Comparison of ENCODE assay signal across 21 cellular contexts in the genomic region with DNA sequence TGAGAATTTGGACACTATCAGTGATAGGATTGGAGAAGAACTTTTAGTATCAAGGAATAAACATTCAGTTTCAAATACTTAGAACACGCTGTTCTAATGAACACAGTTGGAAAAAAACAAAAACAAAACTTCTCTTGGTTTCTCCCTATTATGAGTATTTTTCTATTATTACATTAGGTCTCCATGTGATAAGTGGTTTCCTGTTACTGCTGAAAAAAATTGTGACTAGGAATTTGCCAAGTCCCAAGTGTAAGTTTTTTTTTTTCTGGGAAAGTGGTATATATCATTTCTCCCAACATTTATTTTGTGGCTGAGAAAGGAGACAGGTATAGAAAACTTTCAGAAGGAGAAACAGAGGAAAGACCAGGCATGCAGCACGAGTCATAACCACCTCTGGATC. TPM values are rescaled to one million over a fixed set of nuclear protein-coding genes. Genes with fewer than 3 reads are reported as not detected.
DNase-seq lines count a peak whose midpoint lies in the region; ATAC-seq, FAIRE-seq and TF ChIP-seq lines count a peak whose summit lies in the region.
"Had no signal": no experiment of that assay in that cellular context is flagged by ENCODE, and none has a peak within 500 bp of the region (broad histone marks: within the 10 kb centered on the region; RNA-seq: fewer than 3 reads in every experiment).

No MANE protein-coding gene starts in this region.

- CTCF ChIA-PET in endothelial cell of umbilical vein (lab: Charles Lee) = interaction anchor here (1.2 to 1.5 kb wide), 3 partner anchors 15 to 42 kb away, joined by 3 to 4 read pairs (median 3); no protein-coding TSS in a partner anchor
- CTCF ChIA-PET in WTC11 (lab: Charles Lee) = no interaction called here

- H3K27ac ChIP-seq in adrenal gland (peak overlapping the region in 3 of 5 donors; percentile 8 to 73 (median 19)), endothelial cell of umbilical vein (ENCODE audit: insufficient read depth, low read depth, low read length) (no peak overlapping the region), osteoblast (ENCODE audit: low read depth, low read length) (no peak overlapping the region), tibial artery (peak overlapping the region; percentile 53 to 68), tibial nerve (peak overlapping the region in 1 of 4 donors; percentile 53)
- H3K27ac ChIP-seq: 22Rv1, A549, C4-2B, GM23248 had no signal

- ATAC-seq in HG02763 (IDR thresholded peaks at IDR 0.05; ENCODE audit: unreplicated experiment) (no peak), WTC11 (no peak)
- ATAC-seq: A549 had no signal

- no peaks in the 10 kb centered on the region for H3K9me1 ChIP-seq in endothelial cell of umbilical vein (replicated peaks; ENCODE audit: control insufficient read depth, extremely low read depth, insufficient read depth, low read length)

- no peak for TF ChIP-seq EP300 in tibial nerve (IDR thresholded peaks at IDR 0.05)

- TF ChIP-seq POLR2A in adrenal gland (IDR thresholded peaks at IDR 0.05) (no peak), endothelial cell of umbilical vein (IDR thresholded peaks at IDR 0.05; ENCODE audit: low read depth, low read length) (no peak), tibial nerve (IDR thresholded peaks at IDR 0.05) (no peak)

- H3K79me2 ChIP-seq in endothelial cell of umbilical vein (ENCODE audit: control insufficient read depth, insufficient read depth, low read length) = no peaks in the 10 kb centered on the region
- H3K79me2 ChIP-seq in osteoblast (ENCODE audit: insufficient read depth, low read length) = no peaks in the 10 kb centered on the region

- H4K20me1 ChIP-seq in endothelial cell of umbilical vein (replicated peaks; ENCODE audit: control insufficient read depth, extremely low read depth, insufficient read depth, low read length) (no peaks in the 10 kb centered on the region), osteoblast (ENCODE audit: insufficient read depth, low read length) (no peaks in the 10 kb centered on the region)

- WGBS in adrenal gland, 4 donors = 65 to 73% (median 67%) methylated on average over 2 of the region's 2 CpGs
- WGBS in tibial nerve, 2 donors = 65 to 80% methylated on average over 2 of the region's 2 CpGs

- peaks cover 8% of the 10 kb centered on the region for H3K9me3 Mint-ChIP-seq in WTC11

- H3K4me1 ChIP-seq in adrenal gland (replicated peaks in 1 of 2) = peaks cover 0 to 6% of the 10 kb centered on the region in 2 donors
- H3K4me1 ChIP-seq in endothelial cell of umbilical vein (ENCODE audit: control insufficient read depth, extremely low read depth, insufficient read depth, low read length) = peaks cover 10% of the 10 kb centered on the region
- H3K4me1 ChIP-seq in osteoblast (ENCODE audit: insufficient read depth, low read length) = no peaks in the 10 kb centered on the region
- H3K4me1 ChIP-seq in tibial artery = peaks cover 0 to 18% (median 0%) of the 10 kb centered on the region in 4 donors
- no peaks in the 10 kb centered on the region for H3K4me1 ChIP-seq in tibial nerve
- H3K4me1 ChIP-seq: A549, Caco-2, HAP-1 had no signal

- no peaks in the 10 kb centered on the region for H3K27me3 Mint-ChIP-seq in WTC11 (ENCODE audit: low read depth)

- H3K27ac Mint-ChIP-seq in WTC11 = no peak overlapping the region
- H3K27ac Mint-ChIP-seq: CD4-positive, alpha-beta T cell had no signal

- no peaks in the 10 kb centered on the region for H3K27me3 ChIP-seq in adrenal gland
- H3K27me3 ChIP-seq in endothelial cell of umbilical vein (ENCODE audit: control insufficient read depth in 2 of 2, insufficient read depth in 2 of 2, low read length in 2 of 2) = no peaks in the 10 kb centered on the region
- no peaks in the 10 kb centered on the region for H3K27me3 ChIP-seq in osteoblast (ENCODE audit: insufficient read depth, low read length)
- no peaks in the 10 kb centered on the region for H3K27me3 ChIP-seq in tibial artery
- no peaks in the 10 kb centered on the region for H3K27me3 ChIP-seq in tibial nerve

- POLR2A ChIA-PET in endothelial cell of umbilical vein (lab: Charles Lee) (no interaction called here), WTC11 (lab: Charles Lee) (no interaction called here)

- dilution Hi-C loops in endothelial cell of umbilical vein (cut with MboI; ENCODE audit: extremely low pct_ligation_motif_present, low sequenced_read_pairs) = no loop called here

- no peak for TF ChIP-seq CTCF in adrenal gland (IDR thresholded peaks at IDR 0.05)
- TF ChIP-seq CTCF in endothelial cell of umbilical vein (IDR thresholded peaks at IDR 0.05; ENCODE audit: extremely low read depth in 1 of 2, insufficient read depth in 1 of 2, low read depth in 1 of 2, low read length in 2 of 2) = no peak
- no peak for TF ChIP-seq CTCF in osteoblast (IDR thresholded peaks at IDR 0.05; ENCODE audit: extremely low read depth, low read depth, low read length)
- TF ChIP-seq CTCF in tibial artery (IDR thresholded peaks at IDR 0.05) = no peak
- TF ChIP-seq CTCF in tibial nerve (IDR thresholded peaks at IDR 0.05) = no peak
- TF ChIP-seq CTCF in WTC11 (IDR thresholded peaks at IDR 0.05) = no peak

- intact Hi-C loops in adrenal gland (cut with DNase I) (no loop called here), endothelial cell of umbilical vein (cut with micrococcal nuclease) (no loop called here), tibial artery (cut with DNase I; ENCODE audit: low total_unique reads) (no loop called here)

- H3K4me3 ChIP-seq in adrenal gland (no peak overlapping the region), endothelial cell of umbilical vein (replicated peaks in 1 of 3; ENCODE audit: insufficient read depth in 1 of 3, low read depth in 1 of 3, low read length in 3 of 3) (no peak overlapping the region), osteoblast (ENCODE audit: insufficient read depth, low read length) (no peak overlapping the region), tibial artery (no peak overlapping the region), tibial nerve (no peak overlapping the region)
- H3K4me3 ChIP-seq: A549, GM23248, HAP-1 had no signal

- no peak for FAIRE-seq in endothelial cell of umbilical vein (lab: Jason Lieb, UNC)
- FAIRE-seq: A549, D721Med, G401.6, GM12892, GM18507 had no signal

- no peak overlapping the region for H3K4me3 Mint-ChIP-seq in WTC11
- H3K4me3 Mint-ChIP-seq: CD4-positive, alpha-beta T cell had no signal

- H3K9me3 ChIP-seq in adrenal gland (replicated peaks in 1 of 3) (no peaks in the 10 kb centered on the region), endothelial cell of umbilical vein (replicated peaks; ENCODE audit: control insufficient read depth, insufficient read depth, low read length) (no peaks in the 10 kb centered on the region), osteoblast (ENCODE audit: low read depth, low read length) (no peaks in the 10 kb centered on the region), tibial artery (no peaks in the 10 kb centered on the region), tibial nerve (no peaks in the 10 kb centered on the region)
- H3K9me3 ChIP-seq: A549, Caco-2, HAP-1 had no signal

- no peak overlapping the region for H3K9ac ChIP-seq in endothelial cell of umbilical vein (replicated peaks; ENCODE audit: extremely low read depth, insufficient read depth, low read length)
- H3K9ac ChIP-seq: GM23248 had no signal

- no peaks in the 10 kb centered on the region for H3K36me3 ChIP-seq in adrenal gland (replicated peaks in 1 of 2)
- H3K36me3 ChIP-seq in endothelial cell of umbilical vein (ENCODE audit: control insufficient read depth in 2 of 2, extremely low read depth in 1 of 2, insufficient read depth in 2 of 2, low read length in 2 of 2) = peaks cover 0 to 2% of the 10 kb centered on the region in 2 experiments
- H3K36me3 ChIP-seq in osteoblast (ENCODE audit: insufficient read depth, low read length) = no peaks in the 10 kb centered on the region
- H3K36me3 ChIP-seq in tibial artery = no peaks in the 10 kb centered on the region
- no peaks in the 10 kb centered on the region for H3K36me3 ChIP-seq in tibial nerve
- H3K36me3 ChIP-seq: HAP-1 had no signal

- H3K4me1 Mint-ChIP-seq in WTC11 = no peaks in the 10 kb centered on the region

- H3K4me2 ChIP-seq in endothelial cell of umbilical vein (ENCODE audit: insufficient read depth, low read length) (no peak overlapping the region), osteoblast (ENCODE audit: insufficient read depth, low read length) (no peak overlapping the region)
- H3K4me2 ChIP-seq: A549 had no signal

- no peak overlapping the region for H2AFZ ChIP-seq in endothelial cell of umbilical vein (ENCODE audit: low read depth, low read length)
- H2AFZ ChIP-seq in osteoblast (ENCODE audit: low read length) = no peak overlapping the region
- H2AFZ ChIP-seq: GM23248 had no signal

- peaks cover 7% of the 10 kb centered on the region for H3K36me3 Mint-ChIP-seq in WTC11

- BruUV-seq in endothelial cell of umbilical vein (replicated peaks; lab: Mats Ljungman, UMichigan) = no TSS peak

- no peak for DNase-seq in adrenal gland
- DNase-seq in endothelial cell of umbilical vein (ENCODE audit: low read depth, low spot score) = peak; percentile 49
- DNase-seq in osteoblast (ENCODE audit: insufficient read length, low spot score, missing footprints) = peak; percentile 8
- no peak for DNase-seq in tibial artery
- no peak for DNase-seq in tibial nerve (ENCODE audit: low spot score in 2 of 2)
- no peak for DNase-seq in WTC11 (ENCODE audit: low spot score)
- DNase-seq: AML-193; Caco-2; CD4-positive, alpha-beta T cell; GM23248 had no signal

TF ChIP-seq in endothelial cell of umbilical vein, 7 proteins besides CTCF, POLR2A, EP300 and RAD21 (continues in another document):
- TF ChIP-seq FOS (IDR thresholded peaks at IDR 0.05; ENCODE audit: borderline replicate concordance, insufficient read depth, low read length) = no peak

TF ChIP-seq in WTC11, 78 proteins besides CTCF, POLR2A, EP300 and RAD21 (continues in another document):
- no peak for TF ChIP-seq GTF2I (CRISPR knock-in tag; conservative IDR thresholded peaks at IDR 0.05)
- no peak for TF ChIP-seq FOXJ3 (CRISPR knock-in tag; IDR thresholded peaks at IDR 0.05; ENCODE audit: borderline replicate concordance)

RNA-seq across cellular contexts. Expression of a gene that starts 41.1 kb away (rescaled TPM):
- total RNA-seq in adrenal gland = 1 to 10 TPM in 5 of 8 donors, under 1 TPM in 3; 0.42 to 7.1 (median 1.5) TPM
- 1 to 10 TPM in 2 of 3 donors, under 1 TPM in 1; 0.84 to 8.4 (median 2.0) TPM for polyA plus RNA-seq in adrenal gland
- total RNA-seq in endothelial cell of umbilical vein = 4.3 and 8.7 TPM in 2 replicates
- polyA plus RNA-seq in endothelial cell of umbilical vein = 0.75 and 0.95 TPM in 2 replicates
- polyA plus RNA-seq in endothelial cell of umbilical vein (2011; cell fraction: cytosol; rRNA removed) = 1.1 and 1.7 TPM in 2 replicates
- polyA plus RNA-seq in endothelial cell of umbilical vein (2011; cell fraction: nucleus; rRNA removed) = 1.3 and 1.5 TPM in 2 replicates
- 3.1 and 4.5 TPM in 2 replicates for polyA plus RNA-seq in endothelial cell of umbilical vein (2012)
- polyA minus RNA-seq in endothelial cell of umbilical vein = 1.1 and 1.8 TPM in 2 replicates
- 2.6 TPM for polyA minus RNA-seq in endothelial cell of umbilical vein (2011; cell fraction: cytosol; rRNA and poly(A)+ RNA removed)
- 0.67 and 1.8 TPM in 2 replicates for polyA minus RNA-seq in endothelial cell of umbilical vein (2011; cell fraction: nucleus; rRNA and poly(A)+ RNA removed)
- 0.88 and 1.1 TPM in 2 replicates for total RNA-seq in osteoblast
- total RNA-seq in tibial nerve = 1 to 10 TPM in 1 of 4 donors, under 1 TPM in 3; 0.22 to 8.1 (median 0.70) TPM
- 2.7 to 4.5 TPM (median 3.6 TPM) in 3 replicates for total RNA-seq in WTC11 (2021)
- total RNA-seq: CD4-positive, alpha-beta T cell; H4; HT-29 had no signal

Comparison
In these comparisons a context has a peak if more than half of its experiments do, and no peak if none do; other contexts are left out.
1. DNase-seq: peak in endothelial cell of umbilical vein (single experiment) and osteoblast (single experiment); none in adrenal gland (0 of 7), tibial artery (0 of 2), tibial nerve (0 of 2) and WTC11 (single experiment).
2. H3K27ac ChIP-seq: peak in adrenal gland (3 of 5) and tibial artery (2 of 2); none in endothelial cell of umbilical vein (single experiment) and osteoblast (single experiment).